Comparison of ENCODE assay signal across 2 cellular contexts in genomic region chr9:122109035-122109813, GRCh38.
TF ChIP-seq lines count a peak whose summit lies in the region.

No MANE protein-coding gene starts in this region.

TF ChIP-seq in GM23338, 12 proteins besides CTCF, POLR2A, EP300 and RAD21:
- no peak for TF ChIP-seq POLR2AphosphoS5 (IDR thresholded peaks at IDR 0.05; ENCODE audit: low read depth)
- TF ChIP-seq ZNF114 (CRISPR knock-in tag; IDR thresholded peaks at IDR 0.05), result no peak
- no peak for TF ChIP-seq EZH2 (IDR thresholded peaks at IDR 0.05; ENCODE audit: low read depth, unreplicated experiment)
- no peak for TF ChIP-seq EZH2phosphoT487 (IDR thresholded peaks at IDR 0.05; ENCODE audit: unreplicated experiment)
- no peak for TF ChIP-seq JUNB (IDR thresholded peaks at IDR 0.05; ENCODE audit: unreplicated experiment)
- no peak for TF ChIP-seq ZNF462 (CRISPR knock-in tag; IDR thresholded peaks at IDR 0.05)
- no peak for TF ChIP-seq ZNF331 (CRISPR knock-in tag; IDR thresholded peaks at IDR 0.05; ENCODE audit: low read depth)
- no peak for TF ChIP-seq ETS1 (IDR thresholded peaks at IDR 0.05)
- TF ChIP-seq STAT1 (IDR thresholded peaks at IDR 0.05; ENCODE audit: unreplicated experiment), result no peak
- no peak for TF ChIP-seq CREB1 (CRISPR knock-in tag; IDR thresholded peaks at IDR 0.05; ENCODE audit: low read depth)
- no peak for TF ChIP-seq NANOG (IDR thresholded peaks at IDR 0.05; ENCODE audit: borderline replicate concordance)
- TF ChIP-seq REST (IDR thresholded peaks at IDR 0.05; ENCODE audit: unreplicated experiment), result no peak

TF ChIP-seq in HEK293T, 16 proteins besides CTCF, POLR2A, EP300 and RAD21:
- TF ChIP-seq FOXM1 (IDR thresholded peaks at IDR 0.05; ENCODE audit: borderline replicate concordance), result no peak
- TF ChIP-seq NFRKB (IDR thresholded peaks at IDR 0.05), result no peak
- TF ChIP-seq L3MBTL2 (conservative IDR thresholded peaks at IDR 0.05), result no peak
- no peak for TF ChIP-seq FOXA1 (IDR thresholded peaks at IDR 0.05)
- TF ChIP-seq ARNT (IDR thresholded peaks at IDR 0.05), result no peak
- TF ChIP-seq ELF4 (IDR thresholded peaks at IDR 0.05), result no peak
- no peak for TF ChIP-seq HDGF (IDR thresholded peaks at IDR 0.05; ENCODE audit: borderline replicate concordance)
- no peak for TF ChIP-seq LEF1 (IDR thresholded peaks at IDR 0.05; ENCODE audit: borderline replicate concordance)
- TF ChIP-seq SUZ12 (IDR thresholded peaks at IDR 0.05), result no peak
- no peak for TF ChIP-seq BHLHE40 (IDR thresholded peaks at IDR 0.05; ENCODE audit: borderline replicate concordance)
- TF ChIP-seq CTBP1 (IDR thresholded peaks at IDR 0.05; ENCODE audit: borderline replicate concordance), result no peak
- no peak for TF ChIP-seq SP1 (IDR thresholded peaks at IDR 0.05)
- no peak for TF ChIP-seq ZNF384 (IDR thresholded peaks at IDR 0.05)
- no peak for TF ChIP-seq PKNOX1 (IDR thresholded peaks at IDR 0.05)
- TF ChIP-seq TARDBP (IDR thresholded peaks at IDR 0.05), result no peak
- TF ChIP-seq FOXK2 (IDR thresholded peaks at IDR 0.05), result no peak
